ENCODE assay signal across 1 cellular context in genomic region chr16:31016018-31016417, GRCh38.
TF ChIP-seq lines count a peak whose summit lies in the region.

No MANE protein-coding gene starts in this region.

TF ChIP-seq in HepG2, 621 proteins besides CTCF, POLR2A, EP300 and RAD21 (continued from another document and continues in another):
- 0 out of 2 replicates have a peak, but pooled peaks have one; percentile 45 for TF ChIP-seq SNAPC4 (CRISPR knock-in tag; IDR thresholded peaks at IDR 0.05)
- TF ChIP-seq SKI (IDR thresholded peaks at IDR 0.05; ENCODE audit: partially characterized antibody) = no peak
- no peak for TF ChIP-seq RFX1 (IDR thresholded peaks at IDR 0.05)
- TF ChIP-seq, protein P1, sequence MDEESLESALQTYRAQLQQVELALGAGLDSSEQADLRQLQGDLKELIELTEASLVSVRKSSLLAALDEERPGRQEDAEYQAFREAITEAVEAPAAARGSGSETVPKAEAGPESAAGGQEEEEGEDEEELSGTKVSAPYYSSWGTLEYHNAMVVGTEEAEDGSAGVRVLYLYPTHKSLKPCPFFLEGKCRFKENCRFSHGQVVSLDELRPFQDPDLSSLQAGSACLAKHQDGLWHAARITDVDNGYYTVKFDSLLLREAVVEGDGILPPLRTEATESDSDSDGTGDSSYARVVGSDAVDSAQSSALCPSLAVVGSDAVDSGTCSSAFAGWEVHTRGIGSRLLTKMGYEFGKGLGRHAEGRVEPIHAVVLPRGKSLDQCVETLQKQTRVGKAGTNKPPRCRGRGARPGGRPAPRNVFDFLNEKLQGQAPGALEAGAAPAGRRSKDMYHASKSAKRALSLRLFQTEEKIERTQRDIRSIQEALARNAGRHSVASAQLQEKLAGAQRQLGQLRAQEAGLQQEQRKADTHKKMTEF (CRISPR knock-in tag; IDR thresholded peaks at IDR 0.05) = peak; percentile 48; the same call in 1 of the 2 replicates
- no peak for TF ChIP-seq ZC3H13 (CRISPR knock-in tag; IDR thresholded peaks at IDR 0.05)
- TF ChIP-seq TAF1 (CRISPR knock-in tag; IDR thresholded peaks at IDR 0.05) = no peak
- peak; percentile 27; the same call in 1 of the 2 replicates for TF ChIP-seq FOXA3 (CRISPR knock-in tag; IDR thresholded peaks at IDR 0.05)
- no peak for TF ChIP-seq PHF8 (CRISPR knock-in tag; IDR thresholded peaks at IDR 0.05)
- TF ChIP-seq RELA (CRISPR knock-in tag; IDR thresholded peaks at IDR 0.05) = no peak
- TF ChIP-seq, protein P2, sequence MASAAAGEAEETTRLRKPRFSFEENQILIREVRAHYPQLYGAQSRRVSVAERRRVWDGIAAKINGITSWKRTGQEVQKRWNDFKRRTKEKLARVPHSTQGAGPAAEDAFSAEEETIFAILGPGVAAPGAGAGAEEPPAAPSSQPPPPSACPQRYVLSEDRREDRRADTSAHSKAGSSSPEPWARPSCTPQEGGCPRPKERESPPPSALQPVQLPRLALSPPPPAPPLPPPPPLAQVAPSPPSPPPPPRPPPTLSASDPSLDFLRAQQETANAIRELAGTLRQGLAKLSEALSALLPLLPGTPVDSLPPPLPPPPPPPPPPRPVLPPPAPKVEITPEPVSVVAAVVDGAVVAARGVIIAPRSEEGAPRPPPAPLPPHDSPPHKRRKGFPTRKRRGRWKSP (CRISPR knock-in tag; IDR thresholded peaks at IDR 0.05) = 0 out of 2 replicates have a peak, but pooled peaks have one; percentile 26
- TF ChIP-seq SOX13 (IDR thresholded peaks at IDR 0.05) = no peak
- TF ChIP-seq SOX13 (CRISPR knock-in tag; conservative IDR thresholded peaks at IDR 0.05 in 1 of 2, IDR thresholded peaks at IDR 0.05 in 1 of 2) = peak in 1 of 2 experiments; percentile 23; a peak in 1 of 4 replicates
- TF ChIP-seq ZNF232 (CRISPR knock-in tag; IDR thresholded peaks at IDR 0.05; ENCODE audit: borderline replicate concordance) = peak; percentile 44; the same call in 1 of the 2 replicates
- TF ChIP-seq, protein P3, sequence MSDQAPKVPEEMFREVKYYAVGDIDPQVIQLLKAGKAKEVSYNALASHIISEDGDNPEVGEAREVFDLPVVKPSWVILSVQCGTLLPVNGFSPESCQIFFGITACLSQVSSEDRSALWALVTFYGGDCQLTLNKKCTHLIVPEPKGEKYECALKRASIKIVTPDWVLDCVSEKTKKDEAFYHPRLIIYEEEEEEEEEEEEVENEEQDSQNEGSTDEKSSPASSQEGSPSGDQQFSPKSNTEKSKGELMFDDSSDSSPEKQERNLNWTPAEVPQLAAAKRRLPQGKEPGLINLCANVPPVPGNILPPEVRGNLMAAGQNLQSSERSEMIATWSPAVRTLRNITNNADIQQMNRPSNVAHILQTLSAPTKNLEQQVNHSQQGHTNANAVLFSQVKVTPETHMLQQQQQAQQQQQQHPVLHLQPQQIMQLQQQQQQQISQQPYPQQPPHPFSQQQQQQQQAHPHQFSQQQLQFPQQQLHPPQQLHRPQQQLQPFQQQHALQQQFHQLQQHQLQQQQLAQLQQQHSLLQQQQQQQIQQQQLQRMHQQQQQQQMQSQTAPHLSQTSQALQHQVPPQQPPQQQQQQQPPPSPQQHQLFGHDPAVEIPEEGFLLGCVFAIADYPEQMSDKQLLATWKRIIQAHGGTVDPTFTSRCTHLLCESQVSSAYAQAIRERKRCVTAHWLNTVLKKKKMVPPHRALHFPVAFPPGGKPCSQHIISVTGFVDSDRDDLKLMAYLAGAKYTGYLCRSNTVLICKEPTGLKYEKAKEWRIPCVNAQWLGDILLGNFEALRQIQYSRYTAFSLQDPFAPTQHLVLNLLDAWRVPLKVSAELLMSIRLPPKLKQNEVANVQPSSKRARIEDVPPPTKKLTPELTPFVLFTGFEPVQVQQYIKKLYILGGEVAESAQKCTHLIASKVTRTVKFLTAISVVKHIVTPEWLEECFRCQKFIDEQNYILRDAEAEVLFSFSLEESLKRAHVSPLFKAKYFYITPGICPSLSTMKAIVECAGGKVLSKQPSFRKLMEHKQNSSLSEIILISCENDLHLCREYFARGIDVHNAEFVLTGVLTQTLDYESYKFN (CRISPR knock-in tag; conservative IDR thresholded peaks at IDR 0.05) = 0 out of 2 replicates have a peak, but pooled peaks have one; percentile 17
- TF ChIP-seq HOXA3 (CRISPR knock-in tag; IDR thresholded peaks at IDR 0.05) = peak; percentile 52; the same call in 1 of the 2 replicates
- no peak for TF ChIP-seq SRSF1 (optimal IDR thresholded peaks at IDR 0.05; ENCODE audit: low read depth, low read length)
- no peak for TF ChIP-seq ZNF296 (CRISPR knock-in tag; conservative IDR thresholded peaks at IDR 0.05)
- no peak for TF ChIP-seq REST (IDR thresholded peaks at IDR 0.05; ENCODE audit: borderline replicate concordance in 1 of 2, low read depth in 1 of 2, low read length in 2 of 2)
- peak; percentile 50 for TF ChIP-seq KAT8 (CRISPR knock-in tag; IDR thresholded peaks at IDR 0.05)
- no peak for TF ChIP-seq NR2F6 (IDR thresholded peaks at IDR 0.05)
- TF ChIP-seq NR2F6 (CRISPR knock-in tag; IDR thresholded peaks at IDR 0.05) = peak; percentile 56; the same call in 1 of the 2 replicates
- peak; percentile 70; the same call in 1 of the 2 replicates for TF ChIP-seq MIXL1 (CRISPR knock-in tag; IDR thresholded peaks at IDR 0.05)
- TF ChIP-seq ZBTB43 (CRISPR knock-in tag; conservative IDR thresholded peaks at IDR 0.05) = no peak
- TF ChIP-seq SP4 (CRISPR knock-in tag; IDR thresholded peaks at IDR 0.05) = 0 out of 2 replicates have a peak, but pooled peaks have one; percentile 30
- peak; percentile 54; the same call in 1 of the 2 replicates for TF ChIP-seq ZNF574 (CRISPR knock-in tag; IDR thresholded peaks at IDR 0.05)
- TF ChIP-seq ETV5 (CRISPR knock-in tag; IDR thresholded peaks at IDR 0.05; ENCODE audit: borderline replicate concordance) = 0 out of 2 replicates have a peak, but pooled peaks have one; percentile 8
- TF ChIP-seq ELF4 (CRISPR knock-in tag; IDR thresholded peaks at IDR 0.05; ENCODE audit: borderline replicate concordance) = peak; percentile 35; the same call in 1 of the 2 replicates
- TF ChIP-seq, protein P4, sequence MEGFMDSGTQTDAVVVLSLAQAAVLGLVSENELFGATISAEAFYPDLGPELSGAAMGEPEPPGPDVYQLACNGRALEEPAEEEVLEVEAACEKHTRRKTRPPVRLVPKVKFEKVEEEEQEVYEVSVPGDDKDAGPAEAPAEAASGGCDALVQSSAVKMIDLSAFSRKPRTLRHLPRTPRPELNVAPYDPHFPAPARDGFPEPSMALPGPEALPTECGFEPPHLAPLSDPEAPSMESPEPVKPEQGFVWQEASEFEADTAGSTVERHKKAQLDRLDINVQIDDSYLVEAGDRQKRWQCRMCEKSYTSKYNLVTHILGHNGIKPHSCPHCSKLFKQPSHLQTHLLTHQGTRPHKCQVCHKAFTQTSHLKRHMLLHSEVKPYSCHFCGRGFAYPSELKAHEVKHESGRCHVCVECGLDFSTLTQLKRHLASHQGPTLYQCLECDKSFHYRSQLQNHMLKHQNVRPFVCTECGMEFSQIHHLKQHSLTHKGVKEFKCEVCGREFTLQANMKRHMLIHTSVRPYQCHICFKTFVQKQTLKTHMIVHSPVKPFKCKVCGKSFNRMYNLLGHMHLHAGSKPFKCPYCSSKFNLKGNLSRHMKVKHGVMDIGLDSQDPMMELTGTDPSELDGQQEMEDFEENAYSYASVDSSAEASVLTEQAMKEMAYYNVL (CRISPR knock-in tag; IDR thresholded peaks at IDR 0.05; ENCODE audit: borderline replicate concordance) = peak; percentile 35; the same call in 1 of the 2 replicates
- TF ChIP-seq, protein P5, sequence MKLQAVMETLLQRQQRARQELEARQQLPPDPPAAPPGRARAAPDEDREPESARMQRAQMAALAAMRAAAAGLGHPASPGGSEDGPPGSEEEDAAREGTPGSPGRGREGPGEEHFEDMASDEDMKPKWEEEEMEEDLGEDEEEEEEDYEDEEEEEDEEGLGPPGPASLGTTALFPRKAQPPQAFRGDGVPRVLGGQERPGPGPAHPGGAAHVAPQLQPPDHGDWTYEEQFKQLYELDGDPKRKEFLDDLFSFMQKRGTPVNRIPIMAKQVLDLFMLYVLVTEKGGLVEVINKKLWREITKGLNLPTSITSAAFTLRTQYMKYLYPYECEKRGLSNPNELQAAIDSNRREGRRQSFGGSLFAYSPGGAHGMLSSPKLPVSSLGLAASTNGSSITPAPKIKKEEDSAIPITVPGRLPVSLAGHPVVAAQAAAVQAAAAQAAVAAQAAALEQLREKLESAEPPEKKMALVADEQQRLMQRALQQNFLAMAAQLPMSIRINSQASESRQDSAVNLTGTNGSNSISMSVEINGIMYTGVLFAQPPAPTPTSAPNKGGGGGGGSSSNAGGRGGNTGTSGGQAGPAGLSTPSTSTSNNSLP (IDR thresholded peaks at IDR 0.05; ENCODE audit: low read depth, low read length) = peak; percentile 39; the same call in 1 of the 2 replicates
- TF ChIP-seq ZNF530 (CRISPR knock-in tag; IDR thresholded peaks at IDR 0.05; ENCODE audit: low read depth) = no peak
- peak; percentile 24; the same call in 1 of the 2 replicates for TF ChIP-seq NCOA2 (CRISPR knock-in tag; IDR thresholded peaks at IDR 0.05)
- TF ChIP-seq RXRA (CRISPR knock-in tag; IDR thresholded peaks at IDR 0.05) = 0 out of 2 replicates have a peak, but pooled peaks have one; percentile 33
